ENCODE assay signal across 35 cellular contexts in the genomic region with DNA sequence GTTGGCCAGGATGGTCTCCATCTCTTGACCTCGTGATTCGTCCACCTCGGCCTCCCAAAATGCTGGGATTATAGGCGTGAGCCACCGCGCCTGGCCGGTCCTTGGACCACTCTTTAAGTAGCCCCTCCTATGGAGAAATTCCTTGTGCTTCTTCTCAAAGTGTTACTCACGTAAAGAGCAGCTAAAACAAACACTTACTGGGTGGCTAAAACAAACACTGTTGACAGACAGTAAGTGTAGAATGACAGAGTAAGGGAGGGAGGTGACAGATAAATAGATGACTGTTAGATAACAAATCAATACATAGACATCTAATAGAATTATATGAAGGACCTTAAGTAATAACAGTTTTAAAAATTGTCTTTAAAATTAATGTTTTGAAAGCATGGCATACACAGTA. TPM values are rescaled to one million over a fixed set of nuclear protein-coding genes. Genes with fewer than 3 reads are reported as not detected.
"Had no signal": no experiment of that assay in that cellular context is flagged by ENCODE, and none has a peak within 500 bp of the region (broad histone marks: within the 10 kb centered on the region; RNA-seq: fewer than 3 reads in every experiment).

No MANE protein-coding gene starts in this region.

- H3K36me3 ChIP-seq: adrenal gland, breast epithelium had no signal

- H3K27me3 ChIP-seq: adrenal gland, body of pancreas, breast epithelium had no signal

- H3K4me3 Mint-ChIP-seq: activated B cell treated with CpG ODN at 0.5 μM for 24 hours; activated CD4-positive, alpha-beta memory T cell treated with anti-CD3 and anti-CD28 coated beads for 36 hours; activated naive CD4-positive, alpha-beta T cell treated with anti-CD3 and anti-CD28 coated beads for 36 hours; activated T-cell treated with anti-CD3 and anti-CD28 coated beads, Interleukin-2, amount 50 U/mL, for 4 hours; activated T-helper 1 cell treated with anti-CD3 and anti-CD28 coated beads, Interleukin-12 subunit alpha, Interleukin-12 subunit beta, Interleukin-2, Interleukin-4 antibody, amounts not matched to agents 30 ng/mL and 10 ng/mL and 1 ng/mL, durations not matched to agents 14 hours and 24 hours and 36 hours; T-cell; T-helper 17 cell had no signal

- H3K9me3 ChIP-seq: adrenal gland, body of pancreas, breast epithelium had no signal

- H3K27ac Mint-ChIP-seq: activated B cell treated with CpG ODN at 0.5 μM for 24 hours; activated CD4-positive, alpha-beta memory T cell treated with anti-CD3 and anti-CD28 coated beads for 36 hours; activated naive CD4-positive, alpha-beta T cell treated with anti-CD3 and anti-CD28 coated beads for 36 hours; activated naive CD4-positive, alpha-beta T cell treated with anti-CD3 and anti-CD28 coated beads, Interleukin-2, amount 50 U/mL, for 72 hours; activated T-helper 1 cell treated with anti-CD3 and anti-CD28 coated beads, Interleukin-12 subunit alpha, Interleukin-12 subunit beta, Interleukin-2, Interleukin-4 antibody, amounts not matched to agents 30 ng/mL and 10 ng/mL and 1 ng/mL, durations not matched to agents 14 hours and 24 hours and 36 hours; T-cell; T-helper 17 cell had no signal

- DNase-seq: activated B cell treated with CpG ODN at 0.5 μM for 24 hours; activated CD4-positive, alpha-beta memory T cell treated with anti-CD3 and anti-CD28 coated beads for 36 hours; activated CD4-positive, alpha-beta T cell treated with anti-CD3 and anti-CD28 coated beads for 4 hours; activated CD4-positive, alpha-beta T cell treated with anti-CD3 and anti-CD28 coated beads, Interleukin-2, amount 50 U/mL, for 1 hour; activated CD4-positive, CD25-positive, alpha-beta regulatory T cell treated with anti-CD3 and anti-CD28 coated beads, Interleukin-2, amount 50 U/mL, for 72 hours; activated CD8-positive, alpha-beta memory T cell treated with anti-CD3 and anti-CD28 coated beads, Interleukin-2, amount 50 U/mL, for 4 hours; activated gamma-delta T cell treated with Interleukin-2 at 50 U/mL for 16 hours; activated naive CD4-positive, alpha-beta T cell treated with anti-CD3 and anti-CD28 coated beads for 36 hours; activated T-cell treated with anti-CD3 and anti-CD28 coated beads for 4 hours; activated T-cell treated with anti-CD3 and anti-CD28 coated beads, Interleukin-2, amount 50 U/mL, for 4 hours; adrenal gland; body of pancreas; caudate nucleus; cerebellar nuclear complex; NCI-H1092 treated with DMSO at 0.1 percent for 48 hours; NCI-H1417; NCI-H146; NCI-H187; NCI-H2081 treated with DMSO at 0.1 percent for 48 hours; NCI-H226; NCI-H524 treated with DMSO at 0.1 percent for 48 hours; NK-92 treated with Interleukin-12 subunit alpha and Interleukin-12 subunit beta, amount 100 ng/mL, for 24 hours; SIG-M5; T-cell; T-helper 17 cell; T-helper 9 cell had no signal

- H3K4me3 ChIP-seq: body of pancreas, breast epithelium, K562, PC-9 had no signal

- H3K4me1 ChIP-seq: adrenal gland, body of pancreas, breast epithelium had no signal

- H3K9me3 Mint-ChIP-seq: activated B cell treated with CpG ODN at 0.5 μM for 24 hours; activated CD4-positive, alpha-beta memory T cell treated with anti-CD3 and anti-CD28 coated beads for 36 hours; activated naive CD4-positive, alpha-beta T cell treated with anti-CD3 and anti-CD28 coated beads for 36 hours; activated naive CD4-positive, alpha-beta T cell treated with anti-CD3 and anti-CD28 coated beads, Interleukin-2, amount 50 U/mL, for 72 hours; activated T-cell treated with anti-CD3 and anti-CD28 coated beads, Interleukin-2, amount 50 U/mL, for 4 hours; activated T-helper 1 cell treated with anti-CD3 and anti-CD28 coated beads, Interleukin-12 subunit alpha, Interleukin-12 subunit beta, Interleukin-2, Interleukin-4 antibody, amounts not matched to agents 30 ng/mL and 10 ng/mL and 1 ng/mL, durations not matched to agents 14 hours and 24 hours and 36 hours; T-cell had no signal

- H3K27ac ChIP-seq: adrenal gland, body of pancreas, breast epithelium, PC-9, RWPE1, VCaP had no signal

- ATAC-seq: activated naive CD4-positive, alpha-beta T cell treated with anti-CD3 and anti-CD28 coated beads, Interleukin-2, amount 50 U/mL, for 72 hours; activated T-cell treated with anti-CD3 and anti-CD28 coated beads, Interleukin-2, amount 50 U/mL, for 4 hours; body of pancreas; K562; Right ventricle myocardium inferior; T-cell; T-helper 17 cell had no signal

- H3K4me1 Mint-ChIP-seq: activated B cell treated with CpG ODN at 0.5 μM for 24 hours, T-cell, T-helper 17 cell had no signal

- H3K36me3 Mint-ChIP-seq: activated CD4-positive, alpha-beta memory T cell treated with anti-CD3 and anti-CD28 coated beads for 36 hours; activated naive CD4-positive, alpha-beta T cell treated with anti-CD3 and anti-CD28 coated beads, Interleukin-2, amount 50 U/mL, for 72 hours; T-cell had no signal

RNA-seq across cellular contexts. Expression of gene RASGRP3, which starts 40.9 kb away (rescaled TPM):
- total RNA-seq: NCI-H460 had no signal
